Comparison of ENCODE assay signal across 15 cellular contexts in genomic region chr6:85372188-85372914, GRCh38.
A peak's percentile ranks its signal among the peaks of the same experiment; 100 is the strongest.
DNase-seq lines count a peak whose midpoint lies in the region; ATAC-seq and TF ChIP-seq lines count a peak whose summit lies in the region.
"Had no signal": no experiment of that assay in that cellular context is flagged by ENCODE, and none has a peak within 500 bp of the region (broad histone marks: within the 10 kb centered on the region; RNA-seq: fewer than 3 reads in every experiment).

No MANE protein-coding gene starts in this region.

- no peak overlapping the region for H2BK5ac ChIP-seq in neuronal stem cell (ENCODE audit: low read length)

- H3K79me1 ChIP-seq in neuronal stem cell (ENCODE audit: low read depth, low read length): no peaks in the 10 kb centered on the region

- peak; percentile 39 for DNase-seq in GM12865 (ENCODE audit: low read depth)
- no peak for DNase-seq in brain microvascular endothelial cell
- DNase-seq in neuronal stem cell (ENCODE audit: low spot score): no peak
- no peak for DNase-seq in activated naive CD4-positive, alpha-beta T cell treated with Interleukin-2 at 50 U/mL for 16 hours
- DNase-seq: activated naive CD8-positive, alpha-beta T cell treated with anti-CD3 and anti-CD28 coated beads, Interleukin-2, amount 10 ng/mL, durations not matched to agents 7 days and 5 days; cerebellar nuclear complex; hypothalamus; left lung; natural killer cell; stimulated activated CD4-positive, alpha-beta T cell treated with anti-CD3 and anti-CD28 coated beads, Interleukin-4, amount 100 ng/mL, for 24 hours had no signal

- WGBS in neuronal stem cell (ENCODE audit: extremely low coverage in 2 of 2, insufficient read length in 2 of 2, insufficient replicate concordance in 1 of 2), 2 donors: no CpG with 5 or more reads among the region's 9 CpGs

- H3K27ac ChIP-seq in brain microvascular endothelial cell: no peak overlapping the region
- H3K27ac ChIP-seq in neuronal stem cell (replicated peaks; ENCODE audit: low read length): no peak overlapping the region
- H3K27ac ChIP-seq: left lung, right atrium auricular region had no signal

- H3K9ac ChIP-seq in neuronal stem cell (ENCODE audit: low read depth, low read length, poor library complexity): no peak overlapping the region

- H4K8ac ChIP-seq in neuronal stem cell (ENCODE audit: low read depth, low read length): no peak overlapping the region

- TF ChIP-seq CTCF in GM12865 (IDR thresholded peaks at IDR 0.05; ENCODE audit: insufficient read depth, low read depth, low read length, missing control alignments): peak; percentile 22
- peak; percentile 20; the same call in 1 of the 2 replicates for TF ChIP-seq CTCF in LNCAP (IDR thresholded peaks at IDR 0.05)
- peak; percentile 34 for TF ChIP-seq CTCF in brain microvascular endothelial cell (IDR thresholded peaks at IDR 0.05; ENCODE audit: low read depth, low read length, missing control alignments)

- H3K27me3 ChIP-seq in brain microvascular endothelial cell (replicated peaks) (no peaks in the 10 kb centered on the region), neuronal stem cell (ENCODE audit: control insufficient read depth in 3 of 3, insufficient read depth in 3 of 3, low read depth in 1 of 3, low read length in 3 of 3) (no peaks in the 10 kb centered on the region)
- H3K27me3 ChIP-seq: left lung, right atrium auricular region had no signal

- no peak overlapping the region for H3K23ac ChIP-seq in neuronal stem cell (ENCODE audit: low read depth, low read length, poor library complexity)

- H3K14ac ChIP-seq in neuronal stem cell (ENCODE audit: low read length): no peak overlapping the region

- H3K36me3 ChIP-seq in brain microvascular endothelial cell (replicated peaks) (no peaks in the 10 kb centered on the region), neuronal stem cell (replicated peaks in 1 of 2; ENCODE audit: control insufficient read depth in 2 of 2, insufficient read depth in 2 of 2, low read length in 2 of 2) (no peaks in the 10 kb centered on the region)
- H3K36me3 ChIP-seq: left lung, right atrium auricular region had no signal

- H3K4me2 ChIP-seq in neuronal stem cell (ENCODE audit: insufficient read depth, low read length, poor library complexity, severe bottlenecking): no peak overlapping the region

- H3K9me3 ChIP-seq in neuronal stem cell (replicated peaks in 1 of 2; ENCODE audit: control insufficient read depth in 2 of 2, insufficient read depth in 1 of 2, low read depth in 1 of 2, low read length in 2 of 2): no peaks in the 10 kb centered on the region
- H3K9me3 ChIP-seq: left lung, right atrium auricular region had no signal

- H3K4me3 ChIP-seq in GM12865 (ENCODE audit: low read depth, low read length) (no peak overlapping the region), brain microvascular endothelial cell (ENCODE audit: low read depth, low read length) (no peak overlapping the region), neuronal stem cell (ENCODE audit: low read length in 2 of 2) (no peak overlapping the region)
- H3K4me3 ChIP-seq: left lung, right atrium auricular region had no signal

- H3K4ac ChIP-seq in neuronal stem cell (ENCODE audit: low read length): no peak overlapping the region

- H2BK120ac ChIP-seq in neuronal stem cell (ENCODE audit: low read depth, low read length): no peak overlapping the region

- H2AFZ ChIP-seq in neuronal stem cell (ENCODE audit: low read length): peak overlapping the region; percentile 15

- ATAC-seq in HG03108 (IDR thresholded peaks at IDR 0.05; ENCODE audit: unreplicated experiment) (no peak), GM19023 (IDR thresholded peaks at IDR 0.05; ENCODE audit: unreplicated experiment) (no peak)
- ATAC-seq: esophagus mucosa, left lung, natural killer cell had no signal

- no peak overlapping the region for H2AK5ac ChIP-seq in neuronal stem cell (ENCODE audit: low read depth, low read length)

- H2BK12ac ChIP-seq in neuronal stem cell (ENCODE audit: low read length): no peak overlapping the region

- in situ Hi-C loops in brain microvascular endothelial cell (cut with HindIII; ENCODE audit: low pct_ligation_motif_present, low sequenced_read_pairs): no loop called here

- no peak overlapping the region for H3K18ac ChIP-seq in neuronal stem cell (ENCODE audit: low read length)

- H3K4me1 ChIP-seq in neuronal stem cell (ENCODE audit: control insufficient read depth in 2 of 2, insufficient read depth in 1 of 2, low read depth in 1 of 2, low read length in 2 of 2): no peaks in the 10 kb centered on the region
- H3K4me1 ChIP-seq: left lung, right atrium auricular region had no signal

- no peak overlapping the region for H2BK15ac ChIP-seq in neuronal stem cell (ENCODE audit: low read length)

- H4K91ac ChIP-seq in neuronal stem cell (ENCODE audit: low read depth, low read length, poor library complexity): no peak overlapping the region
